In genomic region chr19:5172859-5173577, GRCh38 we compare ENCODE assay signal across 9 cellular contexts.
DNase-seq lines count a peak whose midpoint lies in the region; TF ChIP-seq lines count a peak whose summit lies in the region.
"Had no signal": no experiment of that assay in that cellular context is flagged by ENCODE, and none has a peak within 500 bp of the region (broad histone marks: within the 10 kb centered on the region; RNA-seq: fewer than 3 reads in every experiment).

No MANE protein-coding gene starts in this region.

- H3K27me3 Mint-ChIP-seq in HFFc6 (ENCODE audit: insufficient read depth), result peaks cover 4% of the 10 kb centered on the region; the same call in 1 of the 2 replicates

- H3K36me3 Mint-ChIP-seq in HFFc6 (ENCODE audit: low read depth), result peaks cover 11% of the 10 kb centered on the region

- peak overlapping the region; percentile 34; the same call in 1 of the 2 replicates for H3K4me3 Mint-ChIP-seq in HFFc6

- peak overlapping the region; percentile 98 for H3K27ac Mint-ChIP-seq in HFFc6

- peaks cover 9% of the 10 kb centered on the region for H3K9me3 Mint-ChIP-seq in HFFc6

- DNase-seq in ACHN (peak; percentile 31), HFFc6 (peak; percentile 100), amniotic stem cell (lab: John Stamatoyannopoulos, UW) (peak; percentile 99), inferior parietal cortex (ENCODE audit: extremely low spot score) (peak; percentile 34), NCI-H2227 treated with DMSO at 0.1 percent for 48 hours (lab: John Stamatoyannopoulos, UW) (no peak), pons (ENCODE audit: low spot score) (no peak), NCI-H1436 (lab: John Stamatoyannopoulos, UW) (no peak)
- DNase-seq in activated CD4-positive, alpha-beta T cell treated with anti-CD3 and anti-CD28 coated beads for 4 hours, result no peak
- DNase-seq: DMS79 treated with DMSO at 0.1 percent for 48 hours had no signal

- peaks cover 57% of the 10 kb centered on the region for H3K4me1 Mint-ChIP-seq in HFFc6 (ENCODE audit: low read depth)

- TF ChIP-seq CTCF in HFFc6 (IDR thresholded peaks at IDR 0.05), result no peak

- in situ Hi-C loops in ACHN (cut with HindIII; ENCODE audit: low pct_ligation_motif_present, low pct_unique_long_range_greater_than_20kb, low sequenced_read_pairs), result no loop called here

Comparison
In these comparisons a context has a peak if more than half of its experiments do, and no peak if none do; other contexts are left out.
1. DNase-seq: peak in ACHN (single experiment), HFFc6 (single experiment), amniotic stem cell (single experiment) and inferior parietal cortex (single experiment); none in NCI-H2227 treated with DMSO at 0.1 percent for 48 hours (single experiment), activated CD4-positive, alpha-beta T cell treated with anti-CD3 and anti-CD28 coated beads for 4 hours (0 of 2), pons (single experiment) and NCI-H1436 (single experiment).